In the genomic region with DNA sequence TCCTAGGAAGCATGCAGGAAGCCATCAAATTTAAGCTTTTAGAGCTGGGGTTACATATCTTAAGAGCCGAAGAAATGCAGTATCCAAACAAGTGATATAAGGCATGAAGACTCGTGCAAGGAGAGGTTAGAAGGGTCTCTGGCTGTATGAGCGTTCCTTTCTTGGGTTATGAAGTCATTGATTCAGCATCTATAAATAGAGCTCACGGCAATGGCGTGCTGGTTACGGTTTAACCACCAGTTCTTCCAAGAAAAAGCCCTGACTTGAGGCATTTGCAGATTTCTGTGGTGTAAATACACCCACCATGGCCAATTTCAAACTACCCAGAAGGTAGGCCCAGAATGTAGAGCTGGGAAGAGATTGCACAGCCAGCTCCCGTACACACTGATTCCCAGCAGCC, we compare ENCODE assay signal across 25 cellular contexts.
DNase-seq lines count a peak whose midpoint lies in the region; ATAC-seq, FAIRE-seq and TF ChIP-seq lines count a peak whose summit lies in the region.
"Had no signal": no experiment of that assay in that cellular context is flagged by ENCODE, and none has a peak within 500 bp of the region (broad histone marks: within the 10 kb centered on the region; RNA-seq: fewer than 3 reads in every experiment).

No MANE protein-coding gene starts in this region.

- H3K4me1 ChIP-seq in HepG2 (ENCODE audit: insufficient read depth, low read length) (peaks cover 20% of the 10 kb centered on the region), right lobe of liver (no peaks in the 10 kb centered on the region), lower lobe of right lung (no peaks in the 10 kb centered on the region), esophagus squamous epithelium (no peaks in the 10 kb centered on the region)
- H3K4me1 ChIP-seq: parathyroid adenoma, upper lobe of right lung had no signal

- H3K27ac Mint-ChIP-seq in activated CD8-positive, alpha-beta T cell treated with anti-CD3 and anti-CD28 coated beads, Interleukin-2, amount 10 ng/mL, durations not matched to agents 7 days and 5 days = peak overlapping the region; percentile 83
- peak overlapping the region; percentile 83 to 95 (median 83) for H3K27ac Mint-ChIP-seq in nephron
- H3K27ac Mint-ChIP-seq: activated T-helper 17 cell treated with anti-CD3 and anti-CD28 coated beads, Interleukin-2, amount 50 U/mL, for 72 hours; CD4-positive, alpha-beta T cell; naive thymus-derived CD4-positive, alpha-beta T cell had no signal

- H3K4me1 Mint-ChIP-seq in activated CD8-positive, alpha-beta T cell treated with anti-CD3 and anti-CD28 coated beads, Interleukin-2, amount 10 ng/mL, durations not matched to agents 7 days and 5 days (ENCODE audit: low read depth) = peaks cover 43% of the 10 kb centered on the region
- peaks cover 15% of the 10 kb centered on the region for H3K4me1 Mint-ChIP-seq in nephron

- no peak for FAIRE-seq in HepG2 (lab: Jason Lieb, UNC)
- FAIRE-seq: kidney had no signal

- H3K4me2 ChIP-seq in HepG2 (ENCODE audit: low read depth, low read length) = no peak overlapping the region

- no peak overlapping the region for H3K4me3 ChIP-seq in HepG2 (replicated peaks in 1 of 3; ENCODE audit: insufficient read depth in 1 of 3, low read depth in 2 of 3, low read length in 3 of 3)
- no peak overlapping the region for H3K4me3 ChIP-seq in right lobe of liver
- no peak overlapping the region for H3K4me3 ChIP-seq in lower lobe of right lung
- H3K4me3 ChIP-seq in esophagus squamous epithelium = no peak overlapping the region
- H3K4me3 ChIP-seq: cardiac muscle cell, dorsolateral prefrontal cortex, skin epidermis, stomach, upper lobe of right lung had no signal

- CTCF ChIA-PET in HepG2 (lab: Yijun Ruan, JAX; ENCODE audit: low intra/inter-chr PET ratio, low total read pairs) = no interaction called here
- CTCF ChIA-PET in activated CD8-positive, alpha-beta T cell treated with anti-CD3 and anti-CD28 coated beads, Interleukin-2, amount 10 ng/mL, durations not matched to agents 7 days and 5 days (lab: Charles Lee) = interaction anchor here (1.3 to 2.8 kb wide), 4 partner anchors 9 to 267 kb away, joined by 4 to 15 read pairs (median 4); no protein-coding TSS in a partner anchor

- no peaks in the 10 kb centered on the region for H3K27me3 ChIP-seq in HepG2 (ENCODE audit: control insufficient read depth in 1 of 2, insufficient read depth in 2 of 2, low read length in 2 of 2)
- no peaks in the 10 kb centered on the region for H3K27me3 ChIP-seq in right lobe of liver
- no peaks in the 10 kb centered on the region for H3K27me3 ChIP-seq in lower lobe of right lung (ENCODE audit: low read depth)
- H3K27me3 ChIP-seq in esophagus squamous epithelium = no peaks in the 10 kb centered on the region
- H3K27me3 ChIP-seq: cardiac muscle cell, stomach, upper lobe of right lung had no signal

- no peaks in the 10 kb centered on the region for H3K9me3 Mint-ChIP-seq in activated CD8-positive, alpha-beta T cell treated with anti-CD3 and anti-CD28 coated beads, Interleukin-2, amount 10 ng/mL, durations not matched to agents 7 days and 5 days (ENCODE audit: insufficient read depth)
- no peaks in the 10 kb centered on the region for H3K9me3 Mint-ChIP-seq in nephron
- H3K9me3 Mint-ChIP-seq: activated T-helper 17 cell treated with anti-CD3 and anti-CD28 coated beads, Interleukin-2, amount 50 U/mL, for 72 hours; CD4-positive, alpha-beta T cell; naive thymus-derived CD4-positive, alpha-beta T cell had no signal

- ATAC-seq in HepG2 (no peak), right lobe of liver (no peak), lower lobe of right lung (no peak), HG03175 (IDR thresholded peaks at IDR 0.05; ENCODE audit: unreplicated experiment) (no peak)
- ATAC-seq in activated CD8-positive, alpha-beta T cell treated with anti-CD3 and anti-CD28 coated beads, Interleukin-2, amount 10 ng/mL, durations not matched to agents 7 days and 5 days = peak; percentile 46
- ATAC-seq: activated T-helper 17 cell treated with anti-CD3 and anti-CD28 coated beads, Interleukin-2, amount 50 U/mL, for 72 hours; naive thymus-derived CD4-positive, alpha-beta T cell had no signal

- no peak for TF ChIP-seq POLR2A in HepG2 (IDR thresholded peaks at IDR 0.05; ENCODE audit: insufficient read depth in 1 of 2, low read depth in 2 of 2, low read length in 2 of 2)
- TF ChIP-seq POLR2A in right lobe of liver (IDR thresholded peaks at IDR 0.05) = no peak
- TF ChIP-seq POLR2A in esophagus squamous epithelium (IDR thresholded peaks at IDR 0.05) = no peak

- H3K9me3 ChIP-seq in HepG2 (ENCODE audit: low read length) (no peaks in the 10 kb centered on the region), right lobe of liver (no peaks in the 10 kb centered on the region), lower lobe of right lung (no peaks in the 10 kb centered on the region), esophagus squamous epithelium (no peaks in the 10 kb centered on the region)
- H3K9me3 ChIP-seq: stomach, upper lobe of right lung had no signal

- H3K36me3 Mint-ChIP-seq in activated CD8-positive, alpha-beta T cell treated with anti-CD3 and anti-CD28 coated beads, Interleukin-2, amount 10 ng/mL, durations not matched to agents 7 days and 5 days (ENCODE audit: low read depth) = peaks cover 2% of the 10 kb centered on the region
- no peaks in the 10 kb centered on the region for H3K36me3 Mint-ChIP-seq in nephron (ENCODE audit: low read depth)

- intact Hi-C loops in HepG2 (cut with micrococcal nuclease; ENCODE audit: unreplicated experiment) (no loop called here), right lobe of liver (cut with DNase I) (no loop called here), lower lobe of right lung (cut with DNase I) (no loop called here), esophagus squamous epithelium (cut with DNase I) (no loop called here)

- H2AFZ ChIP-seq in HepG2 (ENCODE audit: low read length) = peak overlapping the region; percentile 21
- H2AFZ ChIP-seq: parathyroid adenoma had no signal

- TF ChIP-seq RAD21 in HepG2 (CRISPR knock-in tag; IDR thresholded peaks at IDR 0.05) = no peak

- no peak overlapping the region for H3K9ac ChIP-seq in HepG2 (ENCODE audit: insufficient read depth, low read depth, low read length)
- H3K9ac ChIP-seq: parathyroid adenoma had no signal

- no peaks in the 10 kb centered on the region for H3K36me3 ChIP-seq in HepG2 (replicated peaks in 1 of 2; ENCODE audit: control insufficient read depth in 1 of 2, insufficient read depth in 2 of 2, low read length in 2 of 2)
- H3K36me3 ChIP-seq in right lobe of liver = no peaks in the 10 kb centered on the region
- no peaks in the 10 kb centered on the region for H3K36me3 ChIP-seq in lower lobe of right lung
- H3K36me3 ChIP-seq in esophagus squamous epithelium = no peaks in the 10 kb centered on the region
- H3K36me3 ChIP-seq: cardiac muscle cell, stomach, upper lobe of right lung had no signal

- no peaks in the 10 kb centered on the region for H3K79me2 ChIP-seq in HepG2 (ENCODE audit: insufficient read depth, low read length)
- H3K79me2 ChIP-seq: parathyroid adenoma had no signal

- no peaks in the 10 kb centered on the region for H3K27me3 Mint-ChIP-seq in activated CD8-positive, alpha-beta T cell treated with anti-CD3 and anti-CD28 coated beads, Interleukin-2, amount 10 ng/mL, durations not matched to agents 7 days and 5 days (ENCODE audit: low read depth)
- H3K27me3 Mint-ChIP-seq in nephron (ENCODE audit: low read depth) = peaks cover 9% of the 10 kb centered on the region
- H3K27me3 Mint-ChIP-seq: activated T-helper 17 cell treated with anti-CD3 and anti-CD28 coated beads, Interleukin-2, amount 50 U/mL, for 72 hours; CD4-positive, alpha-beta T cell; naive thymus-derived CD4-positive, alpha-beta T cell had no signal

- no peak overlapping the region for H3K27ac ChIP-seq in HepG2 (ENCODE audit: extremely low read length, insufficient read depth, low read length)
- no peak overlapping the region for H3K27ac ChIP-seq in right lobe of liver
- no peak overlapping the region for H3K27ac ChIP-seq in lower lobe of right lung
- H3K27ac ChIP-seq in esophagus squamous epithelium = no peak overlapping the region
- H3K27ac ChIP-seq: cardiac muscle cell, dorsolateral prefrontal cortex, parathyroid adenoma, skin epidermis, upper lobe of right lung had no signal

- no peak for TF ChIP-seq EP300 in HepG2 (IDR thresholded peaks at IDR 0.05; ENCODE audit: low read depth in 2 of 2, low read length in 2 of 2)
- no peak for TF ChIP-seq EP300 in HepG2 (CRISPR knock-in tag; IDR thresholded peaks at IDR 0.05; ENCODE audit: borderline replicate concordance)

- POLR2A ChIA-PET in HepG2 (lab: Yijun Ruan, JAX) = no interaction called here
- POLR2A ChIA-PET in activated CD8-positive, alpha-beta T cell treated with anti-CD3 and anti-CD28 coated beads, Interleukin-2, amount 10 ng/mL, durations not matched to agents 7 days and 5 days (lab: Charles Lee) = interaction anchor here (0.6 kb wide), 1 partner anchor 556 kb away, joined by 3 read pairs; no protein-coding TSS in a partner anchor

- 44% methylated on average over 7 of the region's 7 CpGs for WGBS in HepG2 (ENCODE audit: low lambda C conversion rate)
- 76% methylated on average over 7 of the region's 7 CpGs for WGBS in right lobe of liver (ENCODE audit: insufficient coverage, low coverage, low lambda C conversion rate, missing lambda C conversion rate)
- 78 to 92% methylated on average over 7 of the region's 7 CpGs for WGBS in esophagus squamous epithelium, 2 donors

- TF ChIP-seq CTCF in HepG2 (CRISPR knock-in tag; IDR thresholded peaks at IDR 0.05) = no peak
- TF ChIP-seq CTCF in right lobe of liver (IDR thresholded peaks at IDR 0.05) = no peak
- TF ChIP-seq CTCF in nephron (IDR thresholded peaks at IDR 0.05; ENCODE audit: unreplicated experiment in 3 of 3) = no peak
- no peak for TF ChIP-seq CTCF in lower lobe of right lung (IDR thresholded peaks at IDR 0.05)
- TF ChIP-seq CTCF in esophagus squamous epithelium (IDR thresholded peaks at IDR 0.05) = no peak

- DNase-seq in HepG2 (ENCODE audit: low spot score) (no peak), right lobe of liver (no peak), lower lobe of right lung (no peak), esophagus squamous epithelium (lab: John Stamatoyannopoulos, UW) (no peak)
- peak; percentile 50 for DNase-seq in activated CD8-positive, alpha-beta T cell treated with anti-CD3 and anti-CD28 coated beads, Interleukin-2, amount 10 ng/mL, durations not matched to agents 7 days and 5 days
- no peak for DNase-seq in stimulated activated CD4-positive, alpha-beta T cell treated with anti-CD3 and anti-CD28 coated beads, Interleukin-4, amount 100 ng/mL, for 1 hour
- DNase-seq: activated CD4-positive, CD25-positive, alpha-beta regulatory T cell; CD4-positive, alpha-beta T cell; DMS153; dorsolateral prefrontal cortex; foreskin melanocyte; hypothalamus; kidney; naive thymus-derived CD4-positive, alpha-beta T cell; NCI-H1436 treated with DMSO at 0.1 percent for 48 hours; NCI-H2171 treated with DMSO at 0.1 percent for 48 hours; NCI-H748 treated with DMSO at 0.1 percent for 48 hours; upper lobe of right lung had no signal

- H4K20me1 ChIP-seq in HepG2 (ENCODE audit: insufficient read depth, low read length) = no peaks in the 10 kb centered on the region

- no TSS peak for BruUV-seq in HepG2 (replicated peaks; lab: Mats Ljungman, UMichigan)

- in situ Hi-C loops in HepG2 (cut with HindIII; ENCODE audit: extremely low pct_ligation_motif_present, low pct_unique_long_range_greater_than_20kb) = no loop called here

- peak overlapping the region; percentile 20 for H3K4me3 Mint-ChIP-seq in activated CD8-positive, alpha-beta T cell treated with anti-CD3 and anti-CD28 coated beads, Interleukin-2, amount 10 ng/mL, durations not matched to agents 7 days and 5 days
- H3K4me3 Mint-ChIP-seq in nephron = peak overlapping the region in 2 of 3 experiments; percentile 10 to 56
- H3K4me3 Mint-ChIP-seq: activated T-helper 17 cell treated with anti-CD3 and anti-CD28 coated beads, Interleukin-2, amount 50 U/mL, for 72 hours; CD4-positive, alpha-beta T cell had no signal
